8 cellular contexts compared by ENCODE assay signal in genomic region chr7:74269757-74270277, GRCh38. TPM values are rescaled to one million over a fixed set of nuclear protein-coding genes. Genes with fewer than 3 reads are reported as not detected.
DNase-seq lines count a peak whose midpoint lies in the region; ATAC-seq lines count a peak whose summit lies in the region.

No MANE protein-coding gene starts in this region.

- no peaks in the 10 kb centered on the region for H3K9me3 ChIP-seq in skeletal muscle satellite cell (replicated peaks; ENCODE audit: low read length)

- no peaks in the 10 kb centered on the region for H3K36me3 ChIP-seq in skeletal muscle satellite cell (ENCODE audit: insufficient read depth, low read length)

- in situ Hi-C loops in T47D (cut with HindIII; ENCODE audit: low pct_unique_long_range_greater_than_20kb, low sequenced_read_pairs) = no loop called here

- H3K4me3 ChIP-seq in skeletal muscle satellite cell (ENCODE audit: low read length) = peak overlapping the region; percentile 60

- no peaks in the 10 kb centered on the region for H3K27me3 ChIP-seq in skeletal muscle satellite cell (ENCODE audit: control insufficient read depth, insufficient read depth, low read length)

- peaks cover 24% of the 10 kb centered on the region for H3K4me1 ChIP-seq in skeletal muscle satellite cell (ENCODE audit: control insufficient read depth, insufficient read depth, low read length)

- ATAC-seq in GM21381 (IDR thresholded peaks at IDR 0.05; ENCODE audit: unreplicated experiment) (peak; percentile 28), HG02884 (IDR thresholded peaks at IDR 0.05; ENCODE audit: unreplicated experiment) (no peak)

- peak overlapping the region; percentile 75 for H3K4me2 ChIP-seq in skeletal muscle satellite cell (ENCODE audit: low read length)

- H3K9ac ChIP-seq in skeletal muscle satellite cell (ENCODE audit: low read depth, low read length) = peak overlapping the region; percentile 30

- DNase-seq in C1 segment of cervical spinal cord (lab: John Stamatoyannopoulos, UW) (peak in 8 of 14 donors; percentile 10 to 57 (median 46)), NCI-H1417 treated with DMSO at 0.1 percent for 48 hours (lab: John Stamatoyannopoulos, UW) (peak; percentile 22), T-helper 22 cell (ENCODE audit: low read depth) (peak; percentile 48), T47D (ENCODE audit: low read depth in 1 of 2, low spot score in 1 of 2) (peak; percentile 89 to 91), iPS-NIHi7 (ENCODE audit: extremely low spot score) (peak; percentile 86)

RNA-seq across cellular contexts. Expression of gene RFC2, which starts 15.6 kb away (rescaled TPM):
- total RNA-seq in skeletal muscle satellite cell (2012; rRNA removed) = 23.6 and 26.6 TPM in 2 replicates

RNA-seq across cellular contexts. Expression of gene CLIP2, which starts 19.4 kb away (rescaled TPM):
- total RNA-seq in skeletal muscle satellite cell (2012; rRNA removed) = 34.7 and 45.9 TPM in 2 replicates

Comparison
In these comparisons a context has a peak if more than half of its experiments do, and no peak if none do; other contexts are left out.
1. DNase-seq: peak in every context shown above with its lines; median percentile 90 in T47D; 86 in iPS-NIHi7; 48 in T-helper 22 cell; 46 in C1 segment of cervical spinal cord; 22 in NCI-H1417 treated with DMSO at 0.1 percent for 48 hours.